In the genomic region with DNA sequence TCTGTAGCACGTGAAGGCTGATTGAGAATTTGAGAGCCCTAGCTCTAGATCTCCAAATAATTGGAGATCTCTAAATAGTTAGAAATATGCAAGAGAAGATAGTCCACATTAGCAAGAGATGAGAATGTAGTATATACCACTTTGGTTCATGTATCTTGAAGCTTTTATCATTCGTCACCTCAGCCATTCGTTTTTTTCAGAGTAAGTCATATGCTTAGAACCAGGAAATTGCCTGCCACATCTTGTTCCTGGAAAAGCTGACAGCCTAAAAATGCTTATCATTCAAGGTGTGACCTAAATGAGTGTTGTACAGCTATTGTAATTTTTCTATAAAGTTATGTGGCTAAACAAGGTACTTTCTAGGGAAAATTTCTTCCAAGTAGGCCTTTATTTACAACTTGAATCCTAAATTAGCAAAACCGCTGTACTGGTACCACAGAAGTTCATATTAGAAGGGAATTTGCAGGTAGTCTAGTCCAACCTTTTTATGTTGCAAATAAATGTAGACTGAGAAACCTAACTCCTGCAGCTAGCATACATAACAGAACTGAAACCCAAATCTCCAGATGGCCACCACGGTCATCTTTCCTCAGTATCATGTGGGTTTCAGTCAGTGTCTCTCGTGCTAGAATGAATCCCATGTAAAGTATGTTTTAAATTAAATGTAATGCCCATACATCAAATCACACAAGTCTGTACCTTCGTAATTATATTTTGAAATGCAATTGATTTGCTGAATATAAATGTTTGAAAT, we compare ENCODE assay signal across 8 cellular contexts. TPM values are rescaled to one million over a fixed set of nuclear protein-coding genes. Genes with fewer than 3 reads are reported as not detected.
A peak's percentile ranks its signal among the peaks of the same experiment; 100 is the strongest.
DNase-seq lines count a peak whose midpoint lies in the region; ATAC-seq, FAIRE-seq and TF ChIP-seq lines count a peak whose summit lies in the region.

No MANE protein-coding gene starts in this region.

- POLR2A ChIA-PET in A549 (lab: Yijun Ruan, JAX): no interaction called here

- DNase-seq in A549 (ENCODE audit: low read depth in 1 of 2, low spot score in 1 of 2) (no peak), Ammon's horn (ENCODE audit: low spot score) (no peak), left ventricle myocardium inferior (no peak), hippocampal formation (lab: John Stamatoyannopoulos, UW) (no peak), frontal cortex (ENCODE audit: low spot score in 2 of 2) (no peak)

- H3K4me1 ChIP-seq in A549 (peaks cover 75% of the 10 kb centered on the region), left ventricle myocardium inferior (peaks cover 81% of the 10 kb centered on the region)

- peak overlapping the region; percentile 22; the same call in 1 of the 3 replicates for H3K4me2 ChIP-seq in A549

- H3K4me3 ChIP-seq in A549 (no peak overlapping the region), left ventricle myocardium inferior (no peak overlapping the region)

- H3K9me3 Mint-ChIP-seq in dendritic cell treated with granulocyte-macrophage colony-stimulating factor and Interleukin-4, amounts not matched to agents 40 ng/mL and 50 ng/mL, for 4 days: no peaks in the 10 kb centered on the region

- no peaks in the 10 kb centered on the region for H3K36me3 ChIP-seq in left ventricle myocardium inferior

- ATAC-seq in A549: no peak
- ATAC-seq in GM19455 (IDR thresholded peaks at IDR 0.05; ENCODE audit: unreplicated experiment): peak; percentile 88
- ATAC-seq in HG03439 (IDR thresholded peaks at IDR 0.05; ENCODE audit: unreplicated experiment): peak; percentile 81

- no peak overlapping the region for H3K4me3 Mint-ChIP-seq in dendritic cell treated with granulocyte-macrophage colony-stimulating factor and Interleukin-4, amounts not matched to agents 40 ng/mL and 50 ng/mL, for 4 days

- no peak for TF ChIP-seq POLR2A in A549 (IDR thresholded peaks at IDR 0.05; ENCODE audit: low read length)

- CTCF ChIA-PET in A549 (lab: Yijun Ruan, JAX): no interaction called here

- no peaks in the 10 kb centered on the region for H3K9me3 ChIP-seq in A549
- no peaks in the 10 kb centered on the region for H3K9me3 ChIP-seq in left ventricle myocardium inferior (replicated peaks)

- peak overlapping the region; percentile 60 for H3K27ac Mint-ChIP-seq in dendritic cell treated with granulocyte-macrophage colony-stimulating factor and Interleukin-4, amounts not matched to agents 40 ng/mL and 50 ng/mL, for 4 days

- H3K27ac ChIP-seq in A549 (peak overlapping the region in 1 of 2 experiments; percentile 42; a peak in 2 of 6 replicates), left ventricle myocardium inferior (replicated peaks) (no peak overlapping the region)

- TF ChIP-seq RAD21 in A549 (conservative IDR thresholded peaks at IDR 0.05 in 1 of 2, IDR thresholded peaks at IDR 0.05 in 1 of 2): no peak

- no peaks in the 10 kb centered on the region for H3K27me3 ChIP-seq in left ventricle myocardium inferior (ENCODE audit: low read depth)

- peaks cover 11% of the 10 kb centered on the region for H3K36me3 Mint-ChIP-seq in dendritic cell treated with granulocyte-macrophage colony-stimulating factor and Interleukin-4, amounts not matched to agents 40 ng/mL and 50 ng/mL, for 4 days (ENCODE audit: low read depth)

- intact Hi-C loops in dendritic cell treated with granulocyte-macrophage colony-stimulating factor and Interleukin-4, amounts not matched to agents 40 ng/mL and 50 ng/mL, for 4 days (cut with micrococcal nuclease): no loop called here
- intact Hi-C loops in left ventricle myocardium inferior (cut with micrococcal nuclease): no loop called here

- H3K4me1 Mint-ChIP-seq in dendritic cell treated with granulocyte-macrophage colony-stimulating factor and Interleukin-4, amounts not matched to agents 40 ng/mL and 50 ng/mL, for 4 days (ENCODE audit: low read depth): peaks cover 48% of the 10 kb centered on the region

- FAIRE-seq in A549 (lab: Jason Lieb, UNC): no peak
- no peak for FAIRE-seq in frontal cortex (lab: Jason Lieb, UNC)

- no peaks in the 10 kb centered on the region for H3K27me3 Mint-ChIP-seq in dendritic cell treated with granulocyte-macrophage colony-stimulating factor and Interleukin-4, amounts not matched to agents 40 ng/mL and 50 ng/mL, for 4 days

- 88% methylated on average over 7 of the region's 7 CpGs for WGBS in A549 (ENCODE audit: missing lambda C conversion rate)

- TF ChIP-seq CTCF in A549 (IDR thresholded peaks at IDR 0.05) (no peak), left ventricle myocardium inferior (IDR thresholded peaks at IDR 0.05; ENCODE audit: borderline replicate concordance) (no peak)

- no peak for TF ChIP-seq EP300 in A549 (IDR thresholded peaks at IDR 0.05)

TF ChIP-seq in A549, 52 proteins besides CTCF, POLR2A, EP300 and RAD21:
- TF ChIP-seq JUN (IDR thresholded peaks at IDR 0.05) (no peak), NPAS2 (CRISPR knock-in tag; IDR thresholded peaks at IDR 0.05; ENCODE audit: borderline replicate concordance) (no peak), GATA3 (IDR thresholded peaks at IDR 0.05; ENCODE audit: borderline replicate concordance) (no peak)
- TF ChIP-seq, protein P1, sequence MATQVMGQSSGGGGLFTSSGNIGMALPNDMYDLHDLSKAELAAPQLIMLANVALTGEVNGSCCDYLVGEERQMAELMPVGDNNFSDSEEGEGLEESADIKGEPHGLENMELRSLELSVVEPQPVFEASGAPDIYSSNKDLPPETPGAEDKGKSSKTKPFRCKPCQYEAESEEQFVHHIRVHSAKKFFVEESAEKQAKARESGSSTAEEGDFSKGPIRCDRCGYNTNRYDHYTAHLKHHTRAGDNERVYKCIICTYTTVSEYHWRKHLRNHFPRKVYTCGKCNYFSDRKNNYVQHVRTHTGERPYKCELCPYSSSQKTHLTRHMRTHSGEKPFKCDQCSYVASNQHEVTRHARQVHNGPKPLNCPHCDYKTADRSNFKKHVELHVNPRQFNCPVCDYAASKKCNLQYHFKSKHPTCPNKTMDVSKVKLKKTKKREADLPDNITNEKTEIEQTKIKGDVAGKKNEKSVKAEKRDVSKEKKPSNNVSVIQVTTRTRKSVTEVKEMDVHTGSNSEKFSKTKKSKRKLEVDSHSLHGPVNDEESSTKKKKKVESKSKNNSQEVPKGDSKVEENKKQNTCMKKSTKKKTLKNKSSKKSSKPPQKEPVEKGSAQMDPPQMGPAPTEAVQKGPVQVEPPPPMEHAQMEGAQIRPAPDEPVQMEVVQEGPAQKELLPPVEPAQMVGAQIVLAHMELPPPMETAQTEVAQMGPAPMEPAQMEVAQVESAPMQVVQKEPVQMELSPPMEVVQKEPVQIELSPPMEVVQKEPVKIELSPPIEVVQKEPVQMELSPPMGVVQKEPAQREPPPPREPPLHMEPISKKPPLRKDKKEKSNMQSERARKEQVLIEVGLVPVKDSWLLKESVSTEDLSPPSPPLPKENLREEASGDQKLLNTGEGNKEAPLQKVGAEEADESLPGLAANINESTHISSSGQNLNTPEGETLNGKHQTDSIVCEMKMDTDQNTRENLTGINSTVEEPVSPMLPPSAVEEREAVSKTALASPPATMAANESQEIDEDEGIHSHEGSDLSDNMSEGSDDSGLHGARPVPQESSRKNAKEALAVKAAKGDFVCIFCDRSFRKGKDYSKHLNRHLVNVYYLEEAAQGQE (IDR thresholded peaks at IDR 0.05): no peak
- TF ChIP-seq, protein P2, sequence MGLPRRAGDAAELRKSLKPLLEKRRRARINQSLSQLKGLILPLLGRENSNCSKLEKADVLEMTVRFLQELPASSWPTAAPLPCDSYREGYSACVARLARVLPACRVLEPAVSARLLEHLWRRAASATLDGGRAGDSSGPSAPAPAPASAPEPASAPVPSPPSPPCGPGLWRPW (IDR thresholded peaks at IDR 0.05): no peak

RNA-seq across cellular contexts. Expression of a gene that starts 48.6 kb away (rescaled TPM):
- polyA plus RNA-seq in A549 (2011; rRNA removed) (29.5 and 56.0 TPM in 2 replicates), A549 (2017; fragmentation: RNase III; extraction: RNeasy Plus Mini Kit Qiagen cat#74134 plus additional on column Dnase treatment) (29.9 to 34.5 TPM (median 33.6 TPM) in 3 replicates)
- polyA plus RNA-seq in A549 (2012; cell fraction: cytosol; rRNA removed): 8.4 and 8.6 TPM in 2 replicates
- 7.0 and 15.3 TPM in 2 replicates for polyA plus RNA-seq in A549 (2012; cell fraction: nucleus; rRNA removed)
- 181 TPM in 2 replicates for polyA minus RNA-seq in A549 (2011; rRNA and poly(A)+ RNA removed)
- total RNA-seq in left ventricle myocardium inferior (75.7 TPM), frontal cortex (14.7 TPM)

Comparison
In these comparisons a context has a peak if more than half of its experiments do, and no peak if none do; other contexts are left out.
1. ATAC-seq: peak in GM19455 (single experiment) and HG03439 (single experiment); none in A549 (0 of 2).